ENCODE assay signal across 8 cellular contexts in the genomic region with DNA sequence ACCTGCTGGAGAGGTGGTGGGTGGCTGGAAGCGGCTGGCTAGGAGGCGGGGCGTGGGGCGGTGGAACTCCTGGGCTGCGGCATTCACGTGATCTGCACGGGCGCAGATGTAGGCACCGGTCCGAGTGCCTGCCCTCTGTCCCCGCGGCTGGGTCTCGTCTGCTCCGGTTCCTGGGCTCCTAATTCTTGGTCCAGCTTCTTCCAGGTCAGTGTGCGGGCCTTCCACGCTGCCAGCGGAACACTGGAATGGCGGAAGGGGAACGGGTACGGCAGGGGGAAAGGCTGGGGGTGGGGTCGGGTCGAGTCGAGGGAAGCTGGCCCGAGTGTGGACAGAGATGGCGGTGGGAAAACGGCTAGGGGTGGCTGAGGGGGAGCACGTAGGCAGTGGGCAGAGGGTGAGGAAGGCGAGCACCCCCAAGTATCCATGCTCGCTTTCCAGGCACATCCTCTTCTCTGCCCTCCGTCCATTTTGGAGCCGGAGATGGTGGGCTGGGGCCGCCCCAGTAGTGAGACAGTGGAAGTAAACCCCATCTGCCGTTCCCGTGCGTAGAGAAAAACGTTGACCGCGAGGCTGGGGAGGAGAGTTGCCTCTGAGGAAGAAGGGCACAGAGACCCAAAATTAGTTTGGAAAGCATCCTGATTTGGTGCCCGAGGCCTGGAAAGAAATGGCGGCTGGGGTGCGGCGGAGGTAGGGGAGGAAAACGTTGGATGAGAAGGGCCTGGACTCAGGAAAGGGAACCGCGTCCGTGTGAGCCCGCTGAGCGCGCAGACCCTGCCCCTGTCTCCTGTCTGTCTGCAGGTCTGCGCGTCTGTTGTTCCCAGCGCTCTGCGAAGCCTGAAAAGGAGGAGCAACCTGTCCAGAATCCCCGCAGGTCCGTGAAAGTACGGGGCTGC. TPM values are rescaled to one million over a fixed set of nuclear protein-coding genes. Genes with fewer than 3 reads are reported as not detected.
DNase-seq lines count a peak whose midpoint lies in the region; ATAC-seq, FAIRE-seq and TF ChIP-seq lines count a peak whose summit lies in the region.

Gene TCEAL4, plus strand, starts transcription at position 95 of the 893 bp plus-strand sequence. CDS start 1,161 bp downstream, outside the sequence.

- H3K27ac ChIP-seq in A673 (ENCODE audit: low read depth, low read length, poor library complexity, severe bottlenecking) (peak within 1 kb of the TSS; percentile 47), tibial artery (peak within 1 kb of the TSS; percentile 90 to 94)

- CTCF ChIA-PET in A673 (lab: Charles Lee) = interaction anchor here (0.7 kb wide), 1 partner anchor 36 kb away, joined by 11 read pairs; no protein-coding TSS in a partner anchor

- peak; percentile 88 for ATAC-seq in HG02973 (IDR thresholded peaks at IDR 0.05; ENCODE audit: unreplicated experiment)
- peak; percentile 79 to 95 for ATAC-seq in naive thymus-derived CD8-positive, alpha-beta T cell

- no peaks in the 10 kb centered on the region for H3K4me1 Mint-ChIP-seq in activated T-helper 1 cell treated with anti-CD3 and anti-CD28 coated beads, Interleukin-12 subunit alpha, Interleukin-12 subunit beta, Interleukin-2, Interleukin-4 antibody, amounts not matched to agents 30 ng/mL and 10 ng/mL and 1 ng/mL, durations not matched to agents 14 hours and 24 hours and 36 hours (ENCODE audit: low read depth)
- peaks cover 9 to 24% (median 13%) of the 10 kb centered on the region in 4 donors for H3K4me1 Mint-ChIP-seq in naive thymus-derived CD8-positive, alpha-beta T cell

- POLR2A ChIA-PET in A673 (lab: Charles Lee; ENCODE audit: low non-redundant PET) = no interaction called here
- POLR2A ChIA-PET in naive thymus-derived CD8-positive, alpha-beta T cell (lab: Charles Lee) = no interaction called here

- peak within 1 kb of the TSS; percentile 79 for H3K4me3 Mint-ChIP-seq in activated T-helper 1 cell treated with anti-CD3 and anti-CD28 coated beads, Interleukin-12 subunit alpha, Interleukin-12 subunit beta, Interleukin-2, Interleukin-4 antibody, amounts not matched to agents 30 ng/mL and 10 ng/mL and 1 ng/mL, durations not matched to agents 14 hours and 24 hours and 36 hours
- peak within 1 kb of the TSS; percentile 85 to 94 (median 89) for H3K4me3 Mint-ChIP-seq in naive thymus-derived CD8-positive, alpha-beta T cell

- H3K4me1 ChIP-seq in A673 (ENCODE audit: insufficient read depth, low read length, poor library complexity, severe bottlenecking) (no peaks in the 10 kb centered on the region), tibial artery (peaks cover 0 to 24% (median 3%) of the 10 kb centered on the region in 4 donors)

- no TSS peak for BruUV-seq in A673 (replicated peaks; lab: Mats Ljungman, UMichigan)

- H3K4me3 ChIP-seq in A673 (ENCODE audit: low read depth, low read length, poor library complexity, severe bottlenecking) (peak within 1 kb of the TSS; percentile 62), fibroblast of the aortic adventitia (ENCODE audit: low read depth, low read length) (peak within 1 kb of the TSS; percentile 77), tibial artery (peak within 1 kb of the TSS; percentile 72 to 78)

- DNase-seq in A673 (ENCODE audit: low spot score) = peak; percentile 26
- DNase-seq in GM18507 (ENCODE audit: extremely low spot score, insufficient read length, low read depth) = peak; percentile 26
- DNase-seq in NCI-H510A (lab: John Stamatoyannopoulos, UW) = peak; percentile 34
- DNase-seq in activated T-helper 1 cell treated with anti-CD3 and anti-CD28 coated beads, Interleukin-12 subunit alpha, Interleukin-12 subunit beta, Interleukin-2, Interleukin-4 antibody, amounts not matched to agents 30 ng/mL and 10 ng/mL and 1 ng/mL, durations not matched to agents 14 hours and 24 hours and 36 hours (ENCODE audit: low spot score) = no peak
- DNase-seq in fibroblast of the aortic adventitia (ENCODE audit: low read depth) = peak; percentile 21
- DNase-seq in naive thymus-derived CD8-positive, alpha-beta T cell = peak in 8 of 10 donors; percentile 16 to 63 (median 30)
- peak; percentile 56 to 82 for DNase-seq in tibial artery

- H3K9me3 ChIP-seq in A673 (ENCODE audit: low read depth, low read length, poor library complexity, severe bottlenecking) (no peaks in the 10 kb centered on the region), tibial artery (peaks cover 0 to 6% (median 0%) of the 10 kb centered on the region in 3 donors)

- no peaks in the 10 kb centered on the region for H3K9me3 Mint-ChIP-seq in activated T-helper 1 cell treated with anti-CD3 and anti-CD28 coated beads, Interleukin-12 subunit alpha, Interleukin-12 subunit beta, Interleukin-2, Interleukin-4 antibody, amounts not matched to agents 30 ng/mL and 10 ng/mL and 1 ng/mL, durations not matched to agents 14 hours and 24 hours and 36 hours
- peaks cover 0 to 4% (median 0%) of the 10 kb centered on the region in 9 donors for H3K9me3 Mint-ChIP-seq in naive thymus-derived CD8-positive, alpha-beta T cell

- FAIRE-seq in GM18507 (lab: Jason Lieb, UNC) = peak; percentile 47

- H3K36me3 Mint-ChIP-seq in activated T-helper 1 cell treated with anti-CD3 and anti-CD28 coated beads, Interleukin-12 subunit alpha, Interleukin-12 subunit beta, Interleukin-2, Interleukin-4 antibody, amounts not matched to agents 30 ng/mL and 10 ng/mL and 1 ng/mL, durations not matched to agents 14 hours and 24 hours and 36 hours (ENCODE audit: low read depth) = no peaks in the 10 kb centered on the region
- no peaks in the 10 kb centered on the region for H3K36me3 Mint-ChIP-seq in naive thymus-derived CD8-positive, alpha-beta T cell

- H3K27me3 ChIP-seq in A673 (replicated peaks; ENCODE audit: insufficient read depth, low read depth, low read length, poor library complexity) = peaks cover 5% of the 10 kb centered on the region
- H3K27me3 ChIP-seq in tibial artery = no peaks in the 10 kb centered on the region

- intact Hi-C loops in A673 (cut with micrococcal nuclease; ENCODE audit: unreplicated experiment) = no loop called here
- intact Hi-C loops in activated T-helper 1 cell treated with anti-CD3 and anti-CD28 coated beads, Interleukin-12 subunit alpha, Interleukin-12 subunit beta, Interleukin-2, Interleukin-4 antibody, amounts not matched to agents 30 ng/mL and 10 ng/mL and 1 ng/mL, durations not matched to agents 14 hours and 24 hours and 36 hours (cut with micrococcal nuclease) = no loop called here
- intact Hi-C loops in tibial artery (cut with DNase I; ENCODE audit: low total_unique reads) = no loop called here

- H3K27me3 Mint-ChIP-seq in activated T-helper 1 cell treated with anti-CD3 and anti-CD28 coated beads, Interleukin-12 subunit alpha, Interleukin-12 subunit beta, Interleukin-2, Interleukin-4 antibody, amounts not matched to agents 30 ng/mL and 10 ng/mL and 1 ng/mL, durations not matched to agents 14 hours and 24 hours and 36 hours (ENCODE audit: insufficient read depth) = peaks cover 12% of the 10 kb centered on the region
- peaks cover 0 to under 1% (median 0%) of the 10 kb centered on the region in 5 donors for H3K27me3 Mint-ChIP-seq in naive thymus-derived CD8-positive, alpha-beta T cell

- TF ChIP-seq CTCF in A673 (conservative IDR thresholded peaks at IDR 0.05; ENCODE audit: low read depth, low read length) = no peak
- no peak for TF ChIP-seq CTCF in fibroblast of the aortic adventitia (IDR thresholded peaks at IDR 0.05; ENCODE audit: insufficient read depth, low read length)
- no peak for TF ChIP-seq CTCF in tibial artery (IDR thresholded peaks at IDR 0.05)

- peak within 1 kb of the TSS; percentile 18 for H3K27ac Mint-ChIP-seq in activated T-helper 1 cell treated with anti-CD3 and anti-CD28 coated beads, Interleukin-12 subunit alpha, Interleukin-12 subunit beta, Interleukin-2, Interleukin-4 antibody, amounts not matched to agents 30 ng/mL and 10 ng/mL and 1 ng/mL, durations not matched to agents 14 hours and 24 hours and 36 hours
- peak within 1 kb of the TSS; percentile 31 to 94 (median 81) for H3K27ac Mint-ChIP-seq in naive thymus-derived CD8-positive, alpha-beta T cell

- H3K36me3 ChIP-seq in A673 (ENCODE audit: insufficient read depth, low read length, poor library complexity, severe bottlenecking) (no peaks in the 10 kb centered on the region), tibial artery (peaks cover 0 to 4% (median 0%) of the 10 kb centered on the region in 3 donors)

RNA-seq across cellular contexts. Expression of gene TCEAL4, which starts in this region (rescaled TPM):
- total RNA-seq in A673 (2021) (37.3 and 39.7 TPM in 2 replicates), fibroblast of the aortic adventitia (ENCODE audit: low replicate concordance) (47.1 and 100 TPM in 2 replicates)
- 3.2 and 4.1 TPM in 2 replicates for total RNA-seq in activated T-helper 1 cell treated with anti-CD3 and anti-CD28 coated beads, Interleukin-12 subunit alpha, Interleukin-12 subunit beta, Interleukin-2, Interleukin-4 antibody, amounts not matched to agents 30 ng/mL and 10 ng/mL and 1 ng/mL, durations not matched to agents 14 hours and 24 hours and 36 hours
- total RNA-seq in naive thymus-derived CD8-positive, alpha-beta T cell = 10 to 100 TPM; 15.9 to 17.2 TPM
- polyA plus RNA-seq in naive thymus-derived CD8-positive, alpha-beta T cell = 10 to 100 TPM; 16.5 to 28.0 (median 20.8) TPM
